In the genomic region with DNA sequence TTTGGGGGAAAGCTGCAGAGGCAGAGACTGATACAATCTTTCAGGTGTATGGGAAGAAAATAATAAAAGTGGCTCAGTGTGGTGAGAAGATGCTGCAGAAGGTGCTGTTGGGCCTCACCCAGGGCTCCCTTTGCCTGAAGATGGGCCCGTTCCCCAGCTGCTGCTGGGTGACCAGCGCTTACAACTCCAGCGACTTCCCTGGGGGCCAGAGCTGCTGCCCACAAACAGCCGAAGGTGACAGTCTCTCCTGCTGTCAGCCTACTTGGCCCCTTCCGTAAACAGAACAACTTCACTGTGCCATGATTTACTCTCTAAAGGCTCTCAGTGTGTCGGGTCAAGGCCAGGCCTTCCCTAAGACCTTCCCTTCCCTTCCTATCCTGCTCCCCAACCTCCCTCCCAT, we compare ENCODE assay signal across 2 cellular contexts.
TF ChIP-seq lines count a peak whose summit lies in the region.

No MANE protein-coding gene starts in this region.

TF ChIP-seq in IMR-90, 13 proteins besides CTCF, POLR2A, EP300 and RAD21:
- TF ChIP-seq ELK1 (IDR thresholded peaks at IDR 0.05; ENCODE audit: borderline replicate concordance, low read depth, low read length): no peak
- no peak for TF ChIP-seq RCOR1 (IDR thresholded peaks at IDR 0.05; ENCODE audit: insufficient replicate concordance, low read length)
- TF ChIP-seq MAZ (IDR thresholded peaks at IDR 0.05; ENCODE audit: borderline replicate concordance, low read depth, low read length): no peak
- TF ChIP-seq NFE2L2 (IDR thresholded peaks at IDR 0.05; ENCODE audit: low read depth, low read length): no peak
- TF ChIP-seq RFX5 (IDR thresholded peaks at IDR 0.05; ENCODE audit: low read depth, low read length): no peak
- no peak for TF ChIP-seq SMC3 (IDR thresholded peaks at IDR 0.05; ENCODE audit: low read depth, low read length)

TF ChIP-seq in GM12878, 131 proteins besides CTCF, POLR2A, EP300 and RAD21:
- TF ChIP-seq TCF3 (IDR thresholded peaks at IDR 0.05; ENCODE audit: borderline replicate concordance, insufficient read depth, low read depth, low read length) (no peak), ZBTB33 (IDR thresholded peaks at IDR 0.05) (no peak), JUND (IDR thresholded peaks at IDR 0.05; ENCODE audit: low read depth, low read length) (no peak), SMAD5 (IDR thresholded peaks at IDR 0.05; ENCODE audit: low read depth) (no peak), RCOR1 (conservative IDR thresholded peaks at IDR 0.05; ENCODE audit: low read depth, low read length) (no peak), ZBED1 (IDR thresholded peaks at IDR 0.05; ENCODE audit: borderline replicate concordance) (no peak), EZH2 (IDR thresholded peaks at IDR 0.05; ENCODE audit: borderline replicate concordance, control insufficient read depth, low read depth, low read length) (no peak)
- TF ChIP-seq, protein P1, sequence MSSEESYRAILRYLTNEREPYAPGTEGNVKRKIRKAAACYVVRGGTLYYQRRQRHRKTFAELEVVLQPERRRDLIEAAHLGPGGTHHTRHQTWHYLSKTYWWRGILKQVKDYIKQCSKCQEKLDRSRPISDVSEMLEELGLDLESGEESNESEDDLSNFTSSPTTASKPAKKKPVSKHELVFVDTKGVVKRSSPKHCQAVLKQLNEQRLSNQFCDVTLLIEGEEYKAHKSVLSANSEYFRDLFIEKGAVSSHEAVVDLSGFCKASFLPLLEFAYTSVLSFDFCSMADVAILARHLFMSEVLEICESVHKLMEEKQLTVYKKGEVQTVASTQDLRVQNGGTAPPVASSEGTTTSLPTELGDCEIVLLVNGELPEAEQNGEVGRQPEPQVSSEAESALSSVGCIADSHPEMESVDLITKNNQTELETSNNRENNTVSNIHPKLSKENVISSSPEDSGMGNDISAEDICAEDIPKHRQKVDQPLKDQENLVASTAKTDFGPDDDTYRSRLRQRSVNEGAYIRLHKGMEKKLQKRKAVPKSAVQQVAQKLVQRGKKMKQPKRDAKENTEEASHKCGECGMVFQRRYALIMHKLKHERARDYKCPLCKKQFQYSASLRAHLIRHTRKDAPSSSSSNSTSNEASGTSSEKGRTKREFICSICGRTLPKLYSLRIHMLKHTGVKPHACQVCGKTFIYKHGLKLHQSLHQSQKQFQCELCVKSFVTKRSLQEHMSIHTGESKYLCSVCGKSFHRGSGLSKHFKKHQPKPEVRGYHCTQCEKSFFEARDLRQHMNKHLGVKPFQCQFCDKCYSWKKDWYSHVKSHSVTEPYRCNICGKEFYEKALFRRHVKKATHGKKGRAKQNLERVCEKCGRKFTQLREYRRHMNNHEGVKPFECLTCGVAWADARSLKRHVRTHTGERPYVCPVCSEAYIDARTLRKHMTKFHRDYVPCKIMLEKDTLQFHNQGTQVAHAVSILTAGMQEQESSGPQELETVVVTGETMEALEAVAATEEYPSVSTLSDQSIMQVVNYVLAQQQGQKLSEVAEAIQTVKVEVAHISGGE (CRISPR knock-in tag; IDR thresholded peaks at IDR 0.05): no peak
